1 cellular context compared by ENCODE assay signal in genomic region chr21:33020558-33021100, GRCh38.
TF ChIP-seq lines count a peak whose summit lies in the region.

No MANE protein-coding gene starts in this region.

TF ChIP-seq in HepG2, 621 proteins besides CTCF, POLR2A, EP300 and RAD21:
- TF ChIP-seq ZNF234 (CRISPR knock-in tag; conservative IDR thresholded peaks at IDR 0.05) (no peak), ZBTB2 (CRISPR knock-in tag; IDR thresholded peaks at IDR 0.05; ENCODE audit: low read depth) (no peak), MTF2 (CRISPR knock-in tag; IDR thresholded peaks at IDR 0.05; ENCODE audit: borderline replicate concordance) (no peak), STAT5B (CRISPR knock-in tag; IDR thresholded peaks at IDR 0.05) (no peak), ZNF615 (CRISPR knock-in tag; IDR thresholded peaks at IDR 0.05; ENCODE audit: borderline replicate concordance) (no peak), TCF7L2 (IDR thresholded peaks at IDR 0.05; ENCODE audit: low read depth, low read length) (no peak), MEIS1 (CRISPR knock-in tag; IDR thresholded peaks at IDR 0.05; ENCODE audit: borderline replicate concordance) (no peak), SMAD9 (CRISPR knock-in tag; IDR thresholded peaks at IDR 0.05) (no peak), HNF1B (CRISPR knock-in tag; IDR thresholded peaks at IDR 0.05) (no peak), ZNF709 (CRISPR knock-in tag; IDR thresholded peaks at IDR 0.05) (no peak), ZNF879 (CRISPR knock-in tag; IDR thresholded peaks at IDR 0.05) (no peak), KMT2B (CRISPR knock-in tag; IDR thresholded peaks at IDR 0.05) (no peak), KDM5B (CRISPR knock-in tag; IDR thresholded peaks at IDR 0.05; ENCODE audit: borderline replicate concordance) (no peak), ZMYM2 (CRISPR knock-in tag; IDR thresholded peaks at IDR 0.05) (no peak), ZNF496 (CRISPR knock-in tag; IDR thresholded peaks at IDR 0.05; ENCODE audit: insufficient replicate concordance) (no peak), JUN (CRISPR knock-in tag; IDR thresholded peaks at IDR 0.05) (no peak), MXI1 (IDR thresholded peaks at IDR 0.05; ENCODE audit: borderline replicate concordance, low read depth, low read length) (no peak), ZBTB20 (CRISPR knock-in tag; IDR thresholded peaks at IDR 0.05; ENCODE audit: borderline replicate concordance, low read depth) (no peak)
- TF ChIP-seq, protein P1, sequence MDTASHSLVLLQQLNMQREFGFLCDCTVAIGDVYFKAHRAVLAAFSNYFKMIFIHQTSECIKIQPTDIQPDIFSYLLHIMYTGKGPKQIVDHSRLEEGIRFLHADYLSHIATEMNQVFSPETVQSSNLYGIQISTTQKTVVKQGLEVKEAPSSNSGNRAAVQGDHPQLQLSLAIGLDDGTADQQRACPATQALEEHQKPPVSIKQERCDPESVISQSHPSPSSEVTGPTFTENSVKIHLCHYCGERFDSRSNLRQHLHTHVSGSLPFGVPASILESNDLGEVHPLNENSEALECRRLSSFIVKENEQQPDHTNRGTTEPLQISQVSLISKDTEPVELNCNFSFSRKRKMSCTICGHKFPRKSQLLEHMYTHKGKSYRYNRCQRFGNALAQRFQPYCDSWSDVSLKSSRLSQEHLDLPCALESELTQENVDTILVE (CRISPR knock-in tag; IDR thresholded peaks at IDR 0.05) = no peak
